In genomic region chr18:49582579-49582978, GRCh38 we compare ENCODE assay signal across 1 cellular context.
TF ChIP-seq lines count a peak whose summit lies in the region.

No MANE protein-coding gene starts in this region.

TF ChIP-seq in HepG2, 621 proteins besides CTCF, POLR2A, EP300 and RAD21:
- TF ChIP-seq KLF15 (CRISPR knock-in tag; IDR thresholded peaks at IDR 0.05; ENCODE audit: borderline replicate concordance) = no peak
- no peak for TF ChIP-seq ZNF597 (CRISPR knock-in tag; IDR thresholded peaks at IDR 0.05)
- TF ChIP-seq ELF3 (CRISPR knock-in tag; IDR thresholded peaks at IDR 0.05) = no peak
- no peak for TF ChIP-seq ZNF674 (CRISPR knock-in tag; IDR thresholded peaks at IDR 0.05; ENCODE audit: low read depth)
- no peak for TF ChIP-seq ZNF138 (CRISPR knock-in tag; IDR thresholded peaks at IDR 0.05; ENCODE audit: low read depth)
- TF ChIP-seq, protein P1, sequence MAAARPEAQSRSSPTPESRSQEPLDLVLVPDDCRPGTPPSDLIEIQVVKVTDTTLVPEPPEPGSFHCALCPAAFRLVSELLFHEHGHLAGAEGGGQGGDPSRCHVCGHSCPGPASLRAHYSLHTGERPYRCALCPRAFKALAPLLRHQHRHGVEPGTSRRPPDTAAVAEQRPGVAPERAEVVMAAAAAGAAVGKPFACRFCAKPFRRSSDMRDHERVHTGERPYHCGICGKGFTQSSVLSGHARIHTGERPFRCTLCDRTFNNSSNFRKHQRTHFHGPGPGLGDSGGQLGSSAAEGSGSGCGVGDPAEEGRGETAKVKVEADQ (CRISPR knock-in tag; IDR thresholded peaks at IDR 0.05; ENCODE audit: borderline replicate concordance) = no peak
- no peak for TF ChIP-seq JUNB (CRISPR knock-in tag; IDR thresholded peaks at IDR 0.05; ENCODE audit: borderline replicate concordance)
- TF ChIP-seq CSRNP1 (CRISPR knock-in tag; IDR thresholded peaks at IDR 0.05) = no peak
- no peak for TF ChIP-seq NFIC (IDR thresholded peaks at IDR 0.05; ENCODE audit: low read length)
- TF ChIP-seq KMT2A (CRISPR knock-in tag; IDR thresholded peaks at IDR 0.05) = no peak
- TF ChIP-seq MBD4 (IDR thresholded peaks at IDR 0.05; ENCODE audit: borderline replicate concordance, low read length) = no peak
- no peak for TF ChIP-seq HOXA9 (CRISPR knock-in tag; IDR thresholded peaks at IDR 0.05; ENCODE audit: borderline replicate concordance)
- TF ChIP-seq BORCS8-MEF2B (CRISPR knock-in tag; IDR thresholded peaks at IDR 0.05) = no peak
- TF ChIP-seq DMAP1 (CRISPR knock-in tag; IDR thresholded peaks at IDR 0.05) = no peak
- peak; percentile 73 for TF ChIP-seq MAFF (IDR thresholded peaks at IDR 0.05; ENCODE audit: low read depth, low read length)
- no peak for TF ChIP-seq SOX6 (IDR thresholded peaks at IDR 0.05)
- TF ChIP-seq SOX6 (CRISPR knock-in tag; IDR thresholded peaks at IDR 0.05) = no peak
- TF ChIP-seq, protein P2, sequence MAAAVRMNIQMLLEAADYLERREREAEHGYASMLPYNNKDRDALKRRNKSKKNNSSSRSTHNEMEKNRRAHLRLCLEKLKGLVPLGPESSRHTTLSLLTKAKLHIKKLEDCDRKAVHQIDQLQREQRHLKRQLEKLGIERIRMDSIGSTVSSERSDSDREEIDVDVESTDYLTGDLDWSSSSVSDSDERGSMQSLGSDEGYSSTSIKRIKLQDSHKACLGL (CRISPR knock-in tag; IDR thresholded peaks at IDR 0.05) = no peak
- 0 out of 2 replicates have a peak, but pooled peaks have one; percentile 20 for TF ChIP-seq MAFG (CRISPR knock-in tag; IDR thresholded peaks at IDR 0.05)
- peak; percentile 56 to 79; a peak in 3 of 4 replicates for TF ChIP-seq MAFK (conservative IDR thresholded peaks at IDR 0.05 in 1 of 2, IDR thresholded peaks at IDR 0.05 in 1 of 2; ENCODE audit: low read length in 2 of 2)
TF ChIP-seq in HepG2: peak in this region for 3.
